15 cellular contexts compared by ENCODE assay signal in the genomic region with DNA sequence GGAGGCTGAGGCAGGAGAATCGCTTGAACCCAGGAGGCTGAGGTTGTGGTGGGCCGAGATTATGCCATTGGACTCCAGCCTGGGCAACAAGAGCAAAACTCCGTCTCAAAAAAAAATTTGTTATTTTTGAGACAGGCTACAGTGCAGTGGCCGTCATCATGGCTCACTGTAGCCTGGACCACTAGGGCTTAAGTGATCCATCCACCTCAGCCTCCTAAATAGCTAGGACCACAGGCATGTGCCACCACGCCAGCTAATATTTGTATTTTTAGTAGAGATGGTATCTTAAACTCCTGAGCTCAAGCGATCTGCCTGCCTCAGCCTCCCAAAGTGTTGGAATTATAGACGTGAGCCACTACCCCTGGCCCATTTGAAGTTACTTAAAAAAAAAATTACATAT. TPM values are rescaled to one million over a fixed set of nuclear protein-coding genes. Genes with fewer than 3 reads are reported as not detected.
DNase-seq lines count a peak whose midpoint lies in the region; ATAC-seq, FAIRE-seq and TF ChIP-seq lines count a peak whose summit lies in the region.
"Had no signal": no experiment of that assay in that cellular context is flagged by ENCODE, and none has a peak within 500 bp of the region (broad histone marks: within the 10 kb centered on the region; RNA-seq: fewer than 3 reads in every experiment).

No MANE protein-coding gene starts in this region.

- DNase-seq in activated naive CD4-positive, alpha-beta T cell treated with anti-CD3 and anti-CD28 coated beads for 36 hours: no peak
- no peak for DNase-seq in activated naive CD4-positive, alpha-beta T cell treated with anti-CD3 and anti-CD28 coated beads, Interleukin-2, amount 50 U/mL, for 72 hours (ENCODE audit: low spot score in 2 of 2)
- DNase-seq in GM23338 (ENCODE audit: low spot score) (no peak), H54 (ENCODE audit: insufficient read length, low spot score) (no peak)
- DNase-seq in stimulated activated naive B cell treated with anti-CD40 and anti-IgM and Interleukin-4, amounts not matched to agents 10 μg/mL and 1 μg/mL and 100 μg/mL, for 72 hours: no peak
- DNase-seq: HCEC 1CT, NCI-H1105, NCI-H226 had no signal

- H2AFZ ChIP-seq in GM23338: no peak overlapping the region

- H3K27me3 ChIP-seq in GM23338 (ENCODE audit: insufficient read depth): no peaks in the 10 kb centered on the region
- H3K27me3 ChIP-seq: Peyer's patch, SJCRH30 had no signal

- H3K27ac Mint-ChIP-seq in activated naive CD4-positive, alpha-beta T cell treated with anti-CD3 and anti-CD28 coated beads for 36 hours: peak overlapping the region; percentile 66
- peak overlapping the region in 1 of 2 donors; percentile 94 for H3K27ac Mint-ChIP-seq in activated naive CD4-positive, alpha-beta T cell treated with anti-CD3 and anti-CD28 coated beads, Interleukin-2, amount 50 U/mL, for 72 hours
- H3K27ac Mint-ChIP-seq in GM23338: 0 out of 2 replicates have a peak overlapping the region, but pooled peaks have one; percentile 12
- H3K27ac Mint-ChIP-seq in activated T-helper 17 cell treated with anti-CD3 and anti-CD28 coated beads, Interleukin-2, amount 50 U/mL, for 72 hours: no peak overlapping the region
- H3K27ac Mint-ChIP-seq in stimulated activated naive B cell treated with anti-CD40 and anti-IgM and Interleukin-4, amounts not matched to agents 10 μg/mL and 1 μg/mL and 100 μg/mL, for 72 hours: peak overlapping the region; percentile 14

- H3K4me1 ChIP-seq in GM23338 (ENCODE audit: insufficient read depth): peaks cover 9% of the 10 kb centered on the region; the same call in 1 of the 2 replicates

- no peak for TF ChIP-seq POLR2A in H54 (IDR thresholded peaks at IDR 0.05; ENCODE audit: low read depth, low read length)

- peaks cover 37% of the 10 kb centered on the region for H3K4me1 Mint-ChIP-seq in activated naive CD4-positive, alpha-beta T cell treated with anti-CD3 and anti-CD28 coated beads for 36 hours (ENCODE audit: low read depth)
- peaks cover 29% of the 10 kb centered on the region for H3K4me1 Mint-ChIP-seq in GM23338
- H3K4me1 Mint-ChIP-seq in activated T-helper 17 cell treated with anti-CD3 and anti-CD28 coated beads, Interleukin-2, amount 50 U/mL, for 72 hours: peaks cover 28% of the 10 kb centered on the region
- peaks cover 16 to 48% of the 10 kb centered on the region in 2 donors for H3K4me1 Mint-ChIP-seq in stimulated activated naive B cell treated with anti-CD40 and anti-IgM and Interleukin-4, amounts not matched to agents 10 μg/mL and 1 μg/mL and 100 μg/mL, for 72 hours

- H3K9me3 Mint-ChIP-seq in activated naive CD4-positive, alpha-beta T cell treated with anti-CD3 and anti-CD28 coated beads for 36 hours: no peaks in the 10 kb centered on the region
- no peaks in the 10 kb centered on the region for H3K9me3 Mint-ChIP-seq in activated naive CD4-positive, alpha-beta T cell treated with anti-CD3 and anti-CD28 coated beads, Interleukin-2, amount 50 U/mL, for 72 hours
- H3K9me3 Mint-ChIP-seq in GM23338: no peaks in the 10 kb centered on the region
- no peaks in the 10 kb centered on the region for H3K9me3 Mint-ChIP-seq in activated T-helper 17 cell treated with anti-CD3 and anti-CD28 coated beads, Interleukin-2, amount 50 U/mL, for 72 hours
- no peaks in the 10 kb centered on the region for H3K9me3 Mint-ChIP-seq in stimulated activated naive B cell treated with anti-CD40 and anti-IgM and Interleukin-4, amounts not matched to agents 10 μg/mL and 1 μg/mL and 100 μg/mL, for 72 hours

- H3K4me2 ChIP-seq in GM23338: no peak overlapping the region

- no peaks in the 10 kb centered on the region for H3K9me2 ChIP-seq in GM23338 (ENCODE audit: insufficient read depth)

- peaks cover 28% of the 10 kb centered on the region for H3K36me3 ChIP-seq in GM23338 (ENCODE audit: insufficient read depth)

- H3K27me3 Mint-ChIP-seq in activated naive CD4-positive, alpha-beta T cell treated with anti-CD3 and anti-CD28 coated beads for 36 hours (ENCODE audit: low read depth): no peaks in the 10 kb centered on the region
- H3K27me3 Mint-ChIP-seq in GM23338 (ENCODE audit: insufficient read depth, low read depth, poor library complexity): peaks cover 18% of the 10 kb centered on the region
- no peaks in the 10 kb centered on the region for H3K27me3 Mint-ChIP-seq in activated T-helper 17 cell treated with anti-CD3 and anti-CD28 coated beads, Interleukin-2, amount 50 U/mL, for 72 hours
- no peaks in the 10 kb centered on the region for H3K27me3 Mint-ChIP-seq in stimulated activated naive B cell treated with anti-CD40 and anti-IgM and Interleukin-4, amounts not matched to agents 10 μg/mL and 1 μg/mL and 100 μg/mL, for 72 hours

- H3K36me3 Mint-ChIP-seq in activated naive CD4-positive, alpha-beta T cell treated with anti-CD3 and anti-CD28 coated beads for 36 hours (ENCODE audit: low read depth): peaks cover 50% of the 10 kb centered on the region
- H3K36me3 Mint-ChIP-seq in activated naive CD4-positive, alpha-beta T cell treated with anti-CD3 and anti-CD28 coated beads, Interleukin-2, amount 50 U/mL, for 72 hours: peaks cover 32 to 55% of the 10 kb centered on the region in 2 donors
- H3K36me3 Mint-ChIP-seq in GM23338 (ENCODE audit: low read depth): peaks cover 51% of the 10 kb centered on the region
- peaks cover 72% of the 10 kb centered on the region for H3K36me3 Mint-ChIP-seq in activated T-helper 17 cell treated with anti-CD3 and anti-CD28 coated beads, Interleukin-2, amount 50 U/mL, for 72 hours (ENCODE audit: low read depth)
- H3K36me3 Mint-ChIP-seq in stimulated activated naive B cell treated with anti-CD40 and anti-IgM and Interleukin-4, amounts not matched to agents 10 μg/mL and 1 μg/mL and 100 μg/mL, for 72 hours: peaks cover 34 to 63% of the 10 kb centered on the region in 2 donors

- peaks cover 33% of the 10 kb centered on the region for H4K20me1 ChIP-seq in GM23338 (replicated peaks; ENCODE audit: insufficient read depth)

- no peak for TF ChIP-seq CTCF in GM23338 (conservative IDR thresholded peaks at IDR 0.05; ENCODE audit: low read depth in 2 of 2)

- H3K4me3 Mint-ChIP-seq in activated naive CD4-positive, alpha-beta T cell treated with anti-CD3 and anti-CD28 coated beads for 36 hours: peak overlapping the region; percentile 24
- no peak overlapping the region for H3K4me3 Mint-ChIP-seq in GM23338
- peak overlapping the region; percentile 80 for H3K4me3 Mint-ChIP-seq in activated T-helper 17 cell treated with anti-CD3 and anti-CD28 coated beads, Interleukin-2, amount 50 U/mL, for 72 hours
- H3K4me3 Mint-ChIP-seq in stimulated activated naive B cell treated with anti-CD40 and anti-IgM and Interleukin-4, amounts not matched to agents 10 μg/mL and 1 μg/mL and 100 μg/mL, for 72 hours: peak overlapping the region in 1 of 2 donors; percentile 6

- H3K79me2 ChIP-seq in GM23338 (replicated peaks; ENCODE audit: insufficient read depth): peaks cover 38% of the 10 kb centered on the region

- H3K4me3 ChIP-seq in GM23338: no peak overlapping the region

- H3F3A ChIP-seq in GM23338 (replicated peaks; ENCODE audit: low read depth): peaks cover 24% of the 10 kb centered on the region

- H3K27ac ChIP-seq in GM23338 (ENCODE audit: low read depth): peak overlapping the region; percentile 79; the same call in 1 of the 2 replicates
- H3K27ac ChIP-seq: SJCRH30 had no signal

- ATAC-seq in activated naive CD4-positive, alpha-beta T cell treated with anti-CD3 and anti-CD28 coated beads, Interleukin-2, amount 50 U/mL, for 72 hours: no peak
- ATAC-seq in GM23338 (no peak), HG03280 (IDR thresholded peaks at IDR 0.05; ENCODE audit: unreplicated experiment) (no peak)
- no peak for ATAC-seq in activated T-helper 17 cell treated with anti-CD3 and anti-CD28 coated beads, Interleukin-2, amount 50 U/mL, for 72 hours (replicated peaks)
- ATAC-seq in stimulated activated naive B cell treated with anti-CD40 and anti-IgM and Interleukin-4, amounts not matched to agents 10 μg/mL and 1 μg/mL and 100 μg/mL, for 72 hours (replicated peaks): no peak

- no peak for FAIRE-seq in H54 (lab: Jason Lieb, UNC)
- FAIRE-seq: D721Med had no signal

- CTCF ChIA-PET in activated naive CD4-positive, alpha-beta T cell treated with anti-CD3 and anti-CD28 coated beads for 36 hours (lab: Charles Lee): interaction anchor here (0.9 to 1.7 kb wide), 3 partner anchors 10 to 43 kb away, joined by 3 to 7 read pairs (median 5); a partner anchor contains a TSS

- intact Hi-C loops in activated naive CD4-positive, alpha-beta T cell treated with anti-CD3 and anti-CD28 coated beads for 36 hours (cut with micrococcal nuclease): loop anchor here (1.0 to 10.0 kb wide), 8 partner anchors 10 to 445 kb away; a partner anchor contains a TSS

RNA-seq across cellular contexts. Expression of a gene that starts 1.0 kb away (rescaled TPM):
- total RNA-seq in activated naive CD4-positive, alpha-beta T cell treated with anti-CD3 and anti-CD28 coated beads for 36 hours: 1,000 to 10,000 TPM; 1,085 to 1,132 TPM
- total RNA-seq in activated naive CD4-positive, alpha-beta T cell treated with anti-CD3 and anti-CD28 coated beads, Interleukin-2, amount 50 U/mL, for 72 hours: 1,000 to 10,000 TPM in 1 of 2 donors, 100 to 1,000 TPM in 1; 786 to 1,016 TPM
- total RNA-seq in GM23338 (2014; rRNA removed; shearing (Covaris generic)): 676 and 713 TPM in 2 replicates
- polyA plus RNA-seq in GM23338 (2016; fragmentation: Nextera tagmentation; extraction: Ambion mirVana): 397 and 473 TPM in 2 replicates
- 100 to 1,000 TPM; 763 to 862 TPM for total RNA-seq in activated T-helper 17 cell treated with anti-CD3 and anti-CD28 coated beads, Interleukin-2, amount 50 U/mL, for 72 hours

RNA-seq across cellular contexts. Expression of a gene that starts 9.4 kb away (rescaled TPM):
- total RNA-seq in activated naive CD4-positive, alpha-beta T cell treated with anti-CD3 and anti-CD28 coated beads for 36 hours: 100 to 1,000 TPM; 207 to 216 TPM
- 100 to 1,000 TPM; 170 to 226 TPM for total RNA-seq in activated naive CD4-positive, alpha-beta T cell treated with anti-CD3 and anti-CD28 coated beads, Interleukin-2, amount 50 U/mL, for 72 hours
- total RNA-seq in GM23338 (2014; rRNA removed; shearing (Covaris generic)): 70.5 and 120 TPM in 2 replicates
- 302 and 303 TPM in 2 replicates for polyA plus RNA-seq in GM23338 (2016; fragmentation: Nextera tagmentation; extraction: Ambion mirVana)
- total RNA-seq in activated T-helper 17 cell treated with anti-CD3 and anti-CD28 coated beads, Interleukin-2, amount 50 U/mL, for 72 hours: 100 to 1,000 TPM; 193 to 216 TPM

RNA-seq across cellular contexts. Expression of a gene that starts 27.3 kb away (rescaled TPM):
- total RNA-seq in activated naive CD4-positive, alpha-beta T cell treated with anti-CD3 and anti-CD28 coated beads for 36 hours: not detected
- under 1 TPM in 1 of 2 donors, not detected in 1; 0.25 TPM for total RNA-seq in activated naive CD4-positive, alpha-beta T cell treated with anti-CD3 and anti-CD28 coated beads, Interleukin-2, amount 50 U/mL, for 72 hours
- total RNA-seq in GM23338 (2014; rRNA removed; shearing (Covaris generic)): 0.24 TPM in 1 of 2 replicates, not detected in the other
- not detected in 2 replicates for polyA plus RNA-seq in GM23338 (2016; fragmentation: Nextera tagmentation; extraction: Ambion mirVana)
- total RNA-seq in activated T-helper 17 cell treated with anti-CD3 and anti-CD28 coated beads, Interleukin-2, amount 50 U/mL, for 72 hours: not detected
- total RNA-seq: A172, HT1080 had no signal

RNA-seq across cellular contexts. Expression of a gene that starts 48.3 kb away (rescaled TPM):
- total RNA-seq in activated naive CD4-positive, alpha-beta T cell treated with anti-CD3 and anti-CD28 coated beads for 36 hours: 1 to 10 TPM; 6.0 to 8.2 TPM
- 10 to 100 TPM in 1 of 2 donors, 1 to 10 TPM in 1; 9.5 to 21.7 TPM for total RNA-seq in activated naive CD4-positive, alpha-beta T cell treated with anti-CD3 and anti-CD28 coated beads, Interleukin-2, amount 50 U/mL, for 72 hours
- 15.6 and 17.9 TPM in 2 replicates for total RNA-seq in GM23338 (2014; rRNA removed; shearing (Covaris generic))
- polyA plus RNA-seq in GM23338 (2016; fragmentation: Nextera tagmentation; extraction: Ambion mirVana): 6.6 and 7.9 TPM in 2 replicates
- 10 to 100 TPM; 18.2 to 20.4 TPM for total RNA-seq in activated T-helper 17 cell treated with anti-CD3 and anti-CD28 coated beads, Interleukin-2, amount 50 U/mL, for 72 hours

RNA-seq across cellular contexts. Expression of a gene that starts 50.1 kb away (rescaled TPM):
- total RNA-seq in activated naive CD4-positive, alpha-beta T cell treated with anti-CD3 and anti-CD28 coated beads for 36 hours: 10 to 100 TPM; 25.0 to 26.8 TPM
- 10 to 100 TPM; 29.9 to 30.4 TPM for total RNA-seq in activated naive CD4-positive, alpha-beta T cell treated with anti-CD3 and anti-CD28 coated beads, Interleukin-2, amount 50 U/mL, for 72 hours
- total RNA-seq in GM23338 (2014; rRNA removed; shearing (Covaris generic)): 55.7 and 83.4 TPM in 2 replicates
- 52.1 and 57.0 TPM in 2 replicates for polyA plus RNA-seq in GM23338 (2016; fragmentation: Nextera tagmentation; extraction: Ambion mirVana)
- 10 to 100 TPM; 21.7 to 44.0 TPM for total RNA-seq in activated T-helper 17 cell treated with anti-CD3 and anti-CD28 coated beads, Interleukin-2, amount 50 U/mL, for 72 hours
